ENCODE assay signal across 15 cellular contexts in the genomic region with DNA sequence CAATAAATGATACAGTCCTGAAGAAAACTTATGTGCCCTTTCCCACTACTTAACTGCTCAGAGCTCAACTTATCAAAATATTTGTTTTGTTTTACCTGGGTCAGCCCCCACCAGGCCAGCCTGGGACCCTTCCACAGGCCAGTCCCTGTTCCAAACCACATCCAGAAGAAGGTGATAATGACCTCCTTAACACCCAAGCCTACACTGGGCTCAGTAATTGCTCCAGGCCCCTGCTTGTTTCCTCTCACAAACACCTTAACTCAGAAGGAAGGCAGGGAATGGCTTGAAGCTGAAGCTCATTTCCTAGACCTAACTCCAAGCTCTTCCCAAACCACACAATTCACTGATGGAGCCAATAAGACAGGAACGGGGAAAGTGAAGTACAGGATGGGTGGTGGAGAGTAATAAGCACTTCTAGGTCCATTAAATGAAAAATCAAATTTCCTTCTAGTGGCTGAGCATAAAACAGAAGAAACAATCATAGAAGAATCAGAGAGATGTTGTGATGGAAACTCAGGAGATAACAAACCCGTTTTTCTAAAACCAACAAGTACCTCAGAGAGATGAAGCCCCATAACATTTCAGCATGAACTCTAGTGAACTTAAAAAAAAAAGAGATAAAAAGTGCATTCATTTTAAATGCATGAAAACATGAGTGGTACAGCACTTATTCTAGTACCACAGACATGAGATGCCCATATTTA.
DNase-seq lines count a peak whose midpoint lies in the region; ATAC-seq, FAIRE-seq and TF ChIP-seq lines count a peak whose summit lies in the region.
"Had no signal": no experiment of that assay in that cellular context is flagged by ENCODE, and none has a peak within 500 bp of the region (broad histone marks: within the 10 kb centered on the region; RNA-seq: fewer than 3 reads in every experiment).

No MANE protein-coding gene starts in this region.

- H3K14ac ChIP-seq in IMR-90 (replicated peaks; ENCODE audit: low read depth, low read length), result 0 out of 2 replicates have a peak overlapping the region, but pooled peaks have one; percentile 42

- H2BK5ac ChIP-seq in IMR-90 (ENCODE audit: low read depth, low read length, poor library complexity, severe bottlenecking), result peak overlapping the region; percentile 39

- no peak overlapping the region for H2BK20ac ChIP-seq in IMR-90 (ENCODE audit: low read depth, low read length)

- intact Hi-C loops in CD4-positive, alpha-beta memory T cell (cut with micrococcal nuclease), result loop anchor here (5.0 kb wide), 2 partner anchors 74 to 154 kb away; no protein-coding TSS in a partner anchor
- intact Hi-C loops in IMR-90 (cut with micrococcal nuclease) (no loop called here), pancreas (cut with DNase I) (no loop called here)

- H3K27ac Mint-ChIP-seq in CD4-positive, alpha-beta memory T cell, result peak overlapping the region; percentile 38 to 82 (median 70)
- peak overlapping the region; percentile 77 to 81 for H3K27ac Mint-ChIP-seq in effector memory CD8-positive, alpha-beta T cell
- H3K27ac Mint-ChIP-seq in nephron progenitor cell, result peak overlapping the region; percentile 94
- H3K27ac Mint-ChIP-seq: B cell had no signal

- no peak for FAIRE-seq in pancreas (lab: Jason Lieb, UNC)
- FAIRE-seq: kidney had no signal

- POLR2A ChIA-PET in CD4-positive, alpha-beta memory T cell (lab: Charles Lee; ENCODE audit: partially characterized antibody), result interaction anchor here (0.7 to 1.4 kb wide), 2 partner anchors 62 to 73 kb away, joined by 3 to 4 read pairs; no protein-coding TSS in a partner anchor
- POLR2A ChIA-PET in IMR-90 (lab: Charles Lee; ENCODE audit: unreplicated experiment) (no interaction called here), HEK293T (lab: Yijun Ruan, JAX) (no interaction called here)

- peaks cover 27 to 84% of the 10 kb centered on the region in 2 experiments for H3K79me1 ChIP-seq in IMR-90 (ENCODE audit: low read depth in 1 of 2, low read length in 2 of 2)

- peaks cover 13 to 14% of the 10 kb centered on the region in 2 donors for H3K36me3 Mint-ChIP-seq in CD4-positive, alpha-beta memory T cell
- peaks cover 3% of the 10 kb centered on the region for H3K36me3 Mint-ChIP-seq in effector memory CD8-positive, alpha-beta T cell (ENCODE audit: insufficient read depth)
- H3K36me3 Mint-ChIP-seq in nephron progenitor cell (ENCODE audit: low read depth), result peaks cover 5% of the 10 kb centered on the region

- no peak overlapping the region for H4K91ac ChIP-seq in IMR-90 (ENCODE audit: insufficient read depth, low read depth, low read length)

- TF ChIP-seq CTCF in IMR-90 (conservative IDR thresholded peaks at IDR 0.05; ENCODE audit: low read depth, low read length) (no peak), nephron progenitor cell (IDR thresholded peaks at IDR 0.05) (no peak), pancreas (IDR thresholded peaks at IDR 0.05) (no peak)

- H3K9me1 ChIP-seq in IMR-90 (ENCODE audit: insufficient read depth, low read length), result peaks cover 31% of the 10 kb centered on the region

- BruUV-seq in IMR-90 (replicated peaks; lab: Mats Ljungman, UMichigan), result no TSS peak

- peaks cover 89% of the 10 kb centered on the region for H4K20me1 ChIP-seq in IMR-90 (ENCODE audit: insufficient read depth, low read length)

- peaks cover 76 to 96% (median 86%) of the 10 kb centered on the region in 4 donors for H3K4me1 Mint-ChIP-seq in CD4-positive, alpha-beta memory T cell
- peaks cover 65 to 80% of the 10 kb centered on the region in 2 donors for H3K4me1 Mint-ChIP-seq in effector memory CD8-positive, alpha-beta T cell (ENCODE audit: low read depth in 2 of 2)
- H3K4me1 Mint-ChIP-seq in nephron progenitor cell, result peaks cover 66% of the 10 kb centered on the region

- H2AFZ ChIP-seq in IMR-90 (replicated peaks; ENCODE audit: low read length, poor library complexity), result no peak overlapping the region

- DNase-seq in CD4-positive, alpha-beta memory T cell, result no peak
- no peak for DNase-seq in IMR-90
- no peak for DNase-seq in effector memory CD8-positive, alpha-beta T cell
- DNase-seq in nephron progenitor cell, result no peak
- no peak for DNase-seq in HEK293T (ENCODE audit: extremely low spot score)
- no peak for DNase-seq in kidney glomerular epithelial cell (lab: John Stamatoyannopoulos, UW)
- DNase-seq in pancreas, result no peak
- DNase-seq: activated CD4-positive, CD25-positive, alpha-beta regulatory T cell; amygdala; colonic mucosa; DND-41; kidney; NCI-H446 treated with DMSO at 0.1 percent for 48 hours; SIG-M5 had no signal

- CTCF ChIA-PET in CD4-positive, alpha-beta memory T cell (lab: Charles Lee; ENCODE audit: partially characterized antibody), result interaction anchor here (0.9 to 5.1 kb wide), 5 partner anchors 10 to 660 kb away, joined by 3 to 38 read pairs (median 4); no protein-coding TSS in a partner anchor
- CTCF ChIA-PET in IMR-90 (lab: Yijun Ruan, JAX), result interaction anchor here (0.6 to 1.0 kb wide), 2 partner anchors 42 to 729 kb away, joined by 3 to 6 read pairs; no protein-coding TSS in a partner anchor
- CTCF ChIA-PET in HEK293T (lab: Yijun Ruan, JAX), result interaction anchor here (1.2 kb wide), 2 partner anchors 9 to 10 kb away, joined by 3 to 9 read pairs; no protein-coding TSS in a partner anchor

- no peak overlapping the region for H4K5ac ChIP-seq in IMR-90 (ENCODE audit: low read depth, low read length)

- no peaks in the 10 kb centered on the region for H3K27me3 ChIP-seq in CD4-positive, alpha-beta memory T cell (ENCODE audit: insufficient read depth, low read length)
- no peaks in the 10 kb centered on the region for H3K27me3 ChIP-seq in IMR-90 (ENCODE audit: control insufficient read depth, insufficient read depth, low read length)
- H3K27me3 ChIP-seq in pancreas, result no peaks in the 10 kb centered on the region
- H3K27me3 ChIP-seq: colonic mucosa had no signal

- no peak for ATAC-seq in IMR-90 (ENCODE audit: low read depth)
- ATAC-seq in effector memory CD8-positive, alpha-beta T cell (replicated peaks), result peak; percentile 14
- no peak for ATAC-seq in pancreas

- H3K18ac ChIP-seq in IMR-90 (ENCODE audit: low read depth, low read length), result no peak overlapping the region

- no peaks in the 10 kb centered on the region for H3K36me3 ChIP-seq in CD4-positive, alpha-beta memory T cell (ENCODE audit: insufficient read depth, low read length)
- H3K36me3 ChIP-seq in IMR-90 (ENCODE audit: control insufficient read depth, insufficient read depth, low read length) (peaks cover 8% of the 10 kb centered on the region), pancreas (no peaks in the 10 kb centered on the region)
- H3K36me3 ChIP-seq: colonic mucosa had no signal

- TF ChIP-seq RAD21 in IMR-90 (IDR thresholded peaks at IDR 0.05; ENCODE audit: low read length), result no peak

- H3K56ac ChIP-seq in IMR-90 (ENCODE audit: extremely low read depth, insufficient read depth, low read length), result no peak overlapping the region

- H4K8ac ChIP-seq in IMR-90 (ENCODE audit: low read depth in 2 of 2, low read length in 2 of 2), result peak overlapping the region in 1 of 2 experiments; percentile 17; a peak in 1 of 4 replicates

- peak overlapping the region; percentile 18 for H3K27ac ChIP-seq in CD4-positive, alpha-beta memory T cell (ENCODE audit: low read depth, low read length)
- no peak overlapping the region for H3K27ac ChIP-seq in IMR-90 (ENCODE audit: insufficient read depth, low read length)
- no peak overlapping the region for H3K27ac ChIP-seq in pancreas
- H3K27ac ChIP-seq: colonic mucosa had no signal

- 0 out of 2 replicates have a peak overlapping the region, but pooled peaks have one; percentile 21 for H3K4ac ChIP-seq in IMR-90 (ENCODE audit: low read depth, low read length)

- WGBS in IMR-90 (ENCODE audit: extremely low coverage in 2 of 2, insufficient read length in 1 of 2), 2 experiments, result no CpG with 5 or more reads among the region's 2 CpGs
- 66 to 73% methylated on average over 2 of the region's 2 CpGs for WGBS in pancreas, 2 donors

- no peak overlapping the region for H2BK15ac ChIP-seq in IMR-90 (ENCODE audit: low read depth, low read length)

- H3K27me3 Mint-ChIP-seq in CD4-positive, alpha-beta memory T cell, result no peaks in the 10 kb centered on the region
- no peaks in the 10 kb centered on the region for H3K27me3 Mint-ChIP-seq in effector memory CD8-positive, alpha-beta T cell
- no peaks in the 10 kb centered on the region for H3K27me3 Mint-ChIP-seq in nephron progenitor cell (ENCODE audit: low read depth, poor library complexity)
- H3K27me3 Mint-ChIP-seq: B cell had no signal

- peak overlapping the region in 5 of 8 donors; percentile 0 to 10 (median 3) for H3K4me3 Mint-ChIP-seq in CD4-positive, alpha-beta memory T cell
- H3K4me3 Mint-ChIP-seq in effector memory CD8-positive, alpha-beta T cell, result peak overlapping the region; percentile 9 to 45
- no peak overlapping the region for H3K4me3 Mint-ChIP-seq in nephron progenitor cell
- H3K4me3 Mint-ChIP-seq: B cell had no signal

- in situ Hi-C loops in IMR-90 (cut with MboI; ENCODE audit: low sequenced_read_pairs), result no loop called here

- no peak for TF ChIP-seq POLR2A in IMR-90 (IDR thresholded peaks at IDR 0.05; ENCODE audit: low read depth, low read length)

- H3K23ac ChIP-seq in IMR-90 (ENCODE audit: low read depth, low read length), result peak overlapping the region; percentile 51; the same call in 1 of the 2 replicates

- H3K4me2 ChIP-seq in IMR-90 (ENCODE audit: low read depth, low read length), result no peak overlapping the region

- H3K4me3 ChIP-seq in CD4-positive, alpha-beta memory T cell (ENCODE audit: low read length in 2 of 2), result no peak overlapping the region
- H3K4me3 ChIP-seq in IMR-90 (ENCODE audit: insufficient read depth, low read depth, low read length) (no peak overlapping the region), pancreas (no peak overlapping the region)
- H3K4me3 ChIP-seq: colonic mucosa had no signal

- no peak overlapping the region for H2BK120ac ChIP-seq in IMR-90 (ENCODE audit: low read depth, low read length)

- peak overlapping the region; percentile 47; the same call in 1 of the 2 replicates for H2AK5ac ChIP-seq in IMR-90 (ENCODE audit: low read depth, low read length)

- H2AK9ac ChIP-seq in IMR-90 (replicated peaks; ENCODE audit: low read depth, low read length, poor library complexity), result no peak overlapping the region

- H3K4me1 ChIP-seq in CD4-positive, alpha-beta memory T cell (ENCODE audit: insufficient read depth, low read length), result peaks cover 88% of the 10 kb centered on the region
- H3K4me1 ChIP-seq in IMR-90 (ENCODE audit: control insufficient read depth, insufficient read depth, low read length) (peaks cover 37% of the 10 kb centered on the region), pancreas (peaks cover 0 to 8% (median 6%) of the 10 kb centered on the region in 3 donors)
- H3K4me1 ChIP-seq: colonic mucosa had no signal

- dilution Hi-C loops in IMR-90 (cut with HindIII; ENCODE audit: low sequenced_read_pairs, unreplicated experiment), result no loop called here

- H3K9me3 ChIP-seq in CD4-positive, alpha-beta memory T cell (ENCODE audit: control insufficient read depth in 1 of 2, low read length in 2 of 2), result no peaks in the 10 kb centered on the region
- no peaks in the 10 kb centered on the region for H3K9me3 ChIP-seq in IMR-90 (ENCODE audit: control insufficient read depth, insufficient read depth, low read length)
- no peaks in the 10 kb centered on the region for H3K9me3 ChIP-seq in pancreas
- H3K9me3 ChIP-seq: colonic mucosa had no signal

- H3K9me3 Mint-ChIP-seq in CD4-positive, alpha-beta memory T cell, result no peaks in the 10 kb centered on the region
- H3K9me3 Mint-ChIP-seq in effector memory CD8-positive, alpha-beta T cell, result no peaks in the 10 kb centered on the region
- no peaks in the 10 kb centered on the region for H3K9me3 Mint-ChIP-seq in nephron progenitor cell

- no peak overlapping the region for H3K9ac ChIP-seq in IMR-90 (ENCODE audit: low read depth, low read length)
